11 cellular contexts compared by ENCODE assay signal in the genomic region with DNA sequence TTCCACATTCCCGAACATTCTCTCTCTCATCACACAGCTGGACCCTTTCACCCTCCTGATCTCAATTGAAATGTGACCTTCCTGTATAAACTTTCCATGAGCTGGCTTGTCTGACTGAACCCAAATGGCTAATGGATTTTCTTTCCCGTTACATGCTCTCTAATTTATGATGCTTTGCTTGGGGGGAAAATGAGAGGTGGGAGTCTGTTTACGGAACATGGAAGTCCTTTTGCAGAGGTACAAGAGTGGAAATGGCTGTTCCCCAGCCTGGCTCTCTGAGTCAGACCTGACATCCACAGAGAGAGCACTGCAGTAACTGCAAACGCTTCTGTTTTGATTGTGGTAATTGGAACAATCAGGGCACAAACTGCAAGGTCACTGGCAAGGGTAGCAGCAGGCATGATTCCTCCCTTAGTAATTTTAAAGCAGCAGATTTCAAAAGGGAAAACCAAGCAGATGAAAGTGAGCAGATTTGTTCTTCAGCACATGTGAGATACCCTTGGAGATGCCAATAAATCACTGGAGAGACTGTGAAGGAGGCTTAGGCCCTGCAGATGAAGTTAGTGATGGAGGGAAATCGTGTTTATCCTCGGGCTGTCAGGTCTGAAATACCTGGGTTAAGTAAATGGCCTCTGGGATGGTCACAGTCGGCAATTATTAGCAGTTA.
DNase-seq lines count a peak whose midpoint lies in the region; ATAC-seq, FAIRE-seq and TF ChIP-seq lines count a peak whose summit lies in the region.
"Had no signal": no experiment of that assay in that cellular context is flagged by ENCODE, and none has a peak within 500 bp of the region (broad histone marks: within the 10 kb centered on the region; RNA-seq: fewer than 3 reads in every experiment).

No MANE protein-coding gene starts in this region.

- no peak overlapping the region for H3K4me3 ChIP-seq in SJSA1
- no peak overlapping the region for H3K4me3 ChIP-seq in skeletal muscle cell (ENCODE audit: low read depth, low read length)

- H3K4me1 ChIP-seq in SJSA1 (replicated peaks) (peaks cover 27% of the 10 kb centered on the region), foreskin keratinocyte (peaks cover 20% of the 10 kb centered on the region)

- H3K27me3 ChIP-seq in SJSA1 (replicated peaks) (no peaks in the 10 kb centered on the region), foreskin keratinocyte (no peaks in the 10 kb centered on the region)
- H3K27me3 ChIP-seq: neutrophil had no signal

- H3K9me3 ChIP-seq in SJSA1 (replicated peaks): no peaks in the 10 kb centered on the region
- H3K9me3 ChIP-seq: neutrophil had no signal

- FAIRE-seq in frontal cortex (lab: Jason Lieb, UNC): no peak
- FAIRE-seq: GM18507 had no signal

- peak; percentile 70 for DNase-seq in H4 (ENCODE audit: low spot score)
- DNase-seq in SJSA1 (ENCODE audit: low read depth in 1 of 2, low spot score in 2 of 2): peak; percentile 57 to 67
- DNase-seq in foreskin keratinocyte: peak; percentile 32 to 50
- DNase-seq in skeletal muscle cell (ENCODE audit: low read depth): peak; percentile 98
- DNase-seq in NCI-H1105 treated with DMSO at 0.1 percent for 48 hours (lab: John Stamatoyannopoulos, UW): no peak
- no peak for DNase-seq in frontal cortex (ENCODE audit: low spot score in 2 of 2)
- no peak for DNase-seq in NK-92 treated with Interleukin-12 subunit alpha and Interleukin-12 subunit beta, amount 100 ng/mL, for 24 hours (lab: John Stamatoyannopoulos, UW)
- DNase-seq: activated gamma-delta T cell had no signal

- no peaks in the 10 kb centered on the region for H3K36me3 ChIP-seq in SJSA1
- H3K36me3 ChIP-seq: neutrophil had no signal

- TF ChIP-seq CTCF in foreskin keratinocyte (conservative IDR thresholded peaks at IDR 0.05): no peak

- H3K27ac ChIP-seq in SJSA1 (peak overlapping the region; percentile 91), foreskin keratinocyte (peak overlapping the region; percentile 55)
- H3K27ac ChIP-seq: neutrophil had no signal

- ATAC-seq in foreskin keratinocyte (peak; percentile 76), HG03097 (IDR thresholded peaks at IDR 0.05; ENCODE audit: low FRiP score, unreplicated experiment) (no peak)

Comparison
In these comparisons a context has a peak if more than half of its experiments do, and no peak if none do; other contexts are left out.
1. DNase-seq: peak in H4 (single experiment), SJSA1 (2 of 2), foreskin keratinocyte (2 of 2) and skeletal muscle cell (single experiment); none in NCI-H1105 treated with DMSO at 0.1 percent for 48 hours (single experiment), frontal cortex (0 of 2) and NK-92 treated with Interleukin-12 subunit alpha and Interleukin-12 subunit beta, amount 100 ng/mL, for 24 hours (single experiment).